20 cellular contexts compared by ENCODE assay signal in genomic region chr5:93821892-93822291, GRCh38.
"Had no signal": no experiment of that assay in that cellular context is flagged by ENCODE, and none has a peak within 500 bp of the region (broad histone marks: within the 10 kb centered on the region; RNA-seq: fewer than 3 reads in every experiment).

No MANE protein-coding gene starts in this region.

- H3K27me3 ChIP-seq: dorsolateral prefrontal cortex, esophagus squamous epithelium, ovary, suprapubic skin, thyroid gland had no signal

- H3K4me3 ChIP-seq: dorsolateral prefrontal cortex, esophagus squamous epithelium, left ventricle myocardium inferior, lower lobe of right lung, ovary, smooth muscle cell, suprapubic skin, thyroid gland had no signal

- H3K27ac ChIP-seq: dorsolateral prefrontal cortex, esophagus squamous epithelium, left ventricle myocardium inferior, lower lobe of right lung, ovary, suprapubic skin, thyroid gland had no signal

- H3K36me3 ChIP-seq: lower lobe of right lung, ovary, thyroid gland had no signal

- H3K4me1 Mint-ChIP-seq: memory B cell, mesothelial cell of epicardium had no signal

- DNase-seq: cortex of kidney; dorsolateral prefrontal cortex; effector memory CD8-positive, alpha-beta T cell; esophagus squamous epithelium; foreskin fibroblast; kidney; left cardiac atrium; left ventricle myocardium inferior; lower lobe of right lung; ovary; right cardiac atrium; stimulated activated CD4-positive, alpha-beta T cell treated with anti-CD3 and anti-CD28 coated beads, Interleukin-2, amount 100 ng/mL, for 48 hours; stimulated activated naive CD8-positive, alpha-beta T cell treated with anti-CD3 and anti-CD28 coated beads, Interleukin-15, Interleukin-2, amounts not matched to agents 100 U/mL and 50 U/mL, for 24 hours; thyroid gland had no signal

- H3K4me1 ChIP-seq: esophagus squamous epithelium, left ventricle myocardium inferior, lower lobe of right lung, suprapubic skin, thyroid gland had no signal

- H3K9me3 Mint-ChIP-seq: effector memory CD8-positive, alpha-beta T cell; natural killer cell treated with Interleukin-12 subunit alpha and Interleukin-12 subunit beta and Interleukin-15 and Interleukin-18, amount 100 ng/mL, for 72 hours had no signal

- ATAC-seq: effector memory CD8-positive, alpha-beta T cell; left cardiac atrium; lower lobe of right lung; natural killer cell treated with Interleukin-12 subunit alpha and Interleukin-12 subunit beta and Interleukin-15 and Interleukin-18, amount 100 ng/mL, for 72 hours; right cardiac atrium; stimulated activated naive CD8-positive, alpha-beta T cell treated with anti-CD3 and anti-CD28 coated beads, Interleukin-15, Interleukin-2, amounts not matched to agents 100 U/mL and 50 U/mL, for 24 hours had no signal

- H3K4me3 Mint-ChIP-seq: effector memory CD8-positive, alpha-beta T cell; memory B cell; mesothelial cell of epicardium; natural killer cell treated with Interleukin-12 subunit alpha and Interleukin-12 subunit beta and Interleukin-15 and Interleukin-18, amount 100 ng/mL, for 72 hours; type B pancreatic cell had no signal

- H3K27me3 Mint-ChIP-seq: effector memory CD8-positive, alpha-beta T cell; memory B cell; natural killer cell treated with Interleukin-12 subunit alpha and Interleukin-12 subunit beta and Interleukin-15 and Interleukin-18, amount 100 ng/mL, for 72 hours; type B pancreatic cell had no signal

- H3K9me3 ChIP-seq: esophagus squamous epithelium, lower lobe of right lung, ovary, suprapubic skin, thyroid gland had no signal

- H3K27ac Mint-ChIP-seq: effector memory CD8-positive, alpha-beta T cell; memory B cell; mesothelial cell of epicardium; natural killer cell treated with Interleukin-12 subunit alpha and Interleukin-12 subunit beta and Interleukin-15 and Interleukin-18, amount 100 ng/mL, for 72 hours; type B pancreatic cell had no signal

- H3K4me2 ChIP-seq: smooth muscle cell had no signal
